In the genomic region with DNA sequence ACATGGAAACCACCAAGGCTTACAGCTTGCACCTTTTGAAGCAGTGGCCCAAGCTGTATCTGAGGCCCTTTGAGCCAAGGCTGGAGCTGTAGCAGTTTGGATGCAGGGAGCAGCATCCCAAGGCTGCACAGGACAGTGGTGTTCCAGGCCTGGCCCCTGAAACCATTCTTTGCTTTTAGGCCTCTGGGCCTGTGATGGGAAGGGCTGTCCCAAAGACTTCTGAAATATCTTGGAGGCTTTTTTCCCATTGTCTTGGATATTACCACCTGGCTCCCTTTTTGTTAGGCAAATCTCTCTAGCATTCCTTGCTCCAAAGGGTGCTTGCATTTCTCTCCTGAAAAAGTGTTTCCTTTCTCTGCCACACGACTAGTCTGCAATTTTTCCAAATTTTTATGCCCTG, we compare ENCODE assay signal across 24 cellular contexts.
DNase-seq lines count a peak whose midpoint lies in the region; ATAC-seq and TF ChIP-seq lines count a peak whose summit lies in the region.
"Had no signal": no experiment of that assay in that cellular context is flagged by ENCODE, and none has a peak within 500 bp of the region (broad histone marks: within the 10 kb centered on the region; RNA-seq: fewer than 3 reads in every experiment).

No MANE protein-coding gene starts in this region.

- H3K56ac ChIP-seq in H9 (ENCODE audit: insufficient read length, low read depth, low read length) (no peak overlapping the region), mesendoderm (ENCODE audit: low read length) (no peak overlapping the region)

- no peaks in the 10 kb centered on the region for H3K36me3 ChIP-seq in mesendoderm (ENCODE audit: control insufficient read depth, insufficient read depth, low read length)
- no peaks in the 10 kb centered on the region; the same call in 1 of the 2 replicates for H3K36me3 ChIP-seq in PC-3 (ENCODE audit: low read depth, low read length)
- H3K36me3 ChIP-seq: BLaER1, SJCRH30 had no signal

- intact Hi-C loops in activated T-helper 1 cell treated with anti-CD3 and anti-CD28 coated beads, Interleukin-12 subunit alpha, Interleukin-12 subunit beta, Interleukin-2, Interleukin-4 antibody, amounts not matched to agents 30 ng/mL and 10 ng/mL and 1 ng/mL, durations not matched to agents 14 hours and 24 hours and 36 hours (cut with micrococcal nuclease): no loop called here
- intact Hi-C loops in PC-3 (cut with micrococcal nuclease) (no loop called here), sciatic nerve (cut with DNase I) (no loop called here)

- H2BK120ac ChIP-seq in H9 (ENCODE audit: low read depth, low read length, poor library complexity, severe bottlenecking): peak overlapping the region; percentile 94
- H2BK120ac ChIP-seq in mesendoderm (ENCODE audit: low read depth, low read length): no peak overlapping the region

- H3K79me2 ChIP-seq in H9 (ENCODE audit: insufficient read depth, low read length) (no peaks in the 10 kb centered on the region), mesendoderm (ENCODE audit: control insufficient read depth, insufficient read depth, low read length) (no peaks in the 10 kb centered on the region), PC-3 (ENCODE audit: low read length) (0 out of 2 replicates have a peak, but pooled peaks cover 3% of the 10 kb centered on the region)

- H3K9me3 Mint-ChIP-seq in H9 (peaks cover 29% of the 10 kb centered on the region in 2 experiments), WTC11 (peaks cover 35% of the 10 kb centered on the region)
- peaks cover 4% of the 10 kb centered on the region for H3K9me3 Mint-ChIP-seq in activated T-helper 1 cell treated with anti-CD3 and anti-CD28 coated beads, Interleukin-12 subunit alpha, Interleukin-12 subunit beta, Interleukin-2, Interleukin-4 antibody, amounts not matched to agents 30 ng/mL and 10 ng/mL and 1 ng/mL, durations not matched to agents 14 hours and 24 hours and 36 hours

- peaks cover 6% of the 10 kb centered on the region; the same call in 1 of the 2 replicates for H3K4me1 ChIP-seq in H9 (ENCODE audit: insufficient read depth, low read length)
- H3K4me1 ChIP-seq in mesendoderm (ENCODE audit: control insufficient read depth, low read depth, low read length): no peaks in the 10 kb centered on the region
- no peaks in the 10 kb centered on the region for H3K4me1 ChIP-seq in PC-3 (ENCODE audit: insufficient read depth, low read length)
- H3K4me1 ChIP-seq: BLaER1, SJCRH30 had no signal

- H3K23me2 ChIP-seq in H9 (ENCODE audit: insufficient read length, low read depth, low read length, poor library complexity, severe bottlenecking): no peaks in the 10 kb centered on the region

- no TSS peak for BruUV-seq in PC-3 (replicated peaks; lab: Mats Ljungman, UMichigan)

- peak overlapping the region; percentile 83 for H2BK20ac ChIP-seq in H9 (ENCODE audit: low read depth, low read length, poor library complexity, severe bottlenecking)

- H2BK5ac ChIP-seq in H9 (ENCODE audit: insufficient read length, low read length): peak overlapping the region; percentile 57
- no peak overlapping the region for H2BK5ac ChIP-seq in mesendoderm (ENCODE audit: low read length)

- peak overlapping the region; percentile 78 to 98 (median 95) for H3K27ac Mint-ChIP-seq in H9
- H3K27ac Mint-ChIP-seq in WTC11: peak overlapping the region; percentile 98
- no peak overlapping the region for H3K27ac Mint-ChIP-seq in activated T-helper 1 cell treated with anti-CD3 and anti-CD28 coated beads, Interleukin-12 subunit alpha, Interleukin-12 subunit beta, Interleukin-2, Interleukin-4 antibody, amounts not matched to agents 30 ng/mL and 10 ng/mL and 1 ng/mL, durations not matched to agents 14 hours and 24 hours and 36 hours
- H3K27ac Mint-ChIP-seq: CD4-positive, CD25-positive, alpha-beta regulatory T cell had no signal

- H2AFZ ChIP-seq in H9 (ENCODE audit: low read length): peak overlapping the region; percentile 44
- H2AFZ ChIP-seq in PC-3 (ENCODE audit: low read length): no peak overlapping the region
- H2AFZ ChIP-seq: PC-9 had no signal

- H3K27ac ChIP-seq in H9 (ENCODE audit: insufficient read length, low read depth, low read length) (peak overlapping the region; percentile 98), mesendoderm (ENCODE audit: low read depth, low read length) (no peak overlapping the region), PC-3 (ENCODE audit: low read length) (no peak overlapping the region)
- H3K27ac ChIP-seq: BLaER1, PC-9, SJCRH30 had no signal

- peak; percentile 82 for DNase-seq in H9
- DNase-seq in WTC11 (ENCODE audit: low spot score): peak; percentile 59
- peak; percentile 71 for DNase-seq in iPS DF 4.7 (ENCODE audit: extremely low read depth, low spot score)
- DNase-seq in mesendoderm: peak; percentile 44
- no peak for DNase-seq in activated T-helper 1 cell treated with anti-CD3 and anti-CD28 coated beads, Interleukin-12 subunit alpha, Interleukin-12 subunit beta, Interleukin-2, Interleukin-4 antibody, amounts not matched to agents 30 ng/mL and 10 ng/mL and 1 ng/mL, durations not matched to agents 14 hours and 24 hours and 36 hours (ENCODE audit: low spot score)
- no peak for DNase-seq in PC-3
- no peak for DNase-seq in sciatic nerve (ENCODE audit: low spot score)
- DNase-seq: CD4-positive, CD25-positive, alpha-beta regulatory T cell; HCEC 1CT; Karpas-422; NCI-H1092 treated with DMSO at 0.1 percent for 48 hours; NCI-H1436; NCI-H187; NCI-H2081 treated with DMSO at 0.1 percent for 48 hours; NCI-H2171; NCI-H345; NCI-H510A treated with DMSO at 0.1 percent for 48 hours; PC-9; SJCRH30 had no signal

- no peak overlapping the region for H3K4ac ChIP-seq in H9 (ENCODE audit: low read depth, low read length)
- no peak overlapping the region for H3K4ac ChIP-seq in mesendoderm (ENCODE audit: low read depth, low read length)

- peak overlapping the region; percentile 32 for H3K14ac ChIP-seq in H9 (ENCODE audit: insufficient read depth, low read length)

- no peak overlapping the region for H3K4me3 ChIP-seq in mesendoderm (ENCODE audit: low read length)
- no peak overlapping the region for H3K4me3 ChIP-seq in PC-3 (ENCODE audit: low read length)
- H3K4me3 ChIP-seq: BLaER1, PC-9, SJCRH30 had no signal

- H4K8ac ChIP-seq in H9 (replicated peaks; ENCODE audit: insufficient read length, low read depth, low read length): no peak overlapping the region
- H4K8ac ChIP-seq in mesendoderm (ENCODE audit: low read depth, low read length): no peak overlapping the region

- H3K4me1 Mint-ChIP-seq in H9: peaks cover 29 to 42% of the 10 kb centered on the region in 2 experiments
- H3K4me1 Mint-ChIP-seq in WTC11: peaks cover 50% of the 10 kb centered on the region
- H3K4me1 Mint-ChIP-seq in activated T-helper 1 cell treated with anti-CD3 and anti-CD28 coated beads, Interleukin-12 subunit alpha, Interleukin-12 subunit beta, Interleukin-2, Interleukin-4 antibody, amounts not matched to agents 30 ng/mL and 10 ng/mL and 1 ng/mL, durations not matched to agents 14 hours and 24 hours and 36 hours (ENCODE audit: low read depth): no peaks in the 10 kb centered on the region
- H3K4me1 Mint-ChIP-seq: CD4-positive, CD25-positive, alpha-beta regulatory T cell had no signal

- H3K4me2 ChIP-seq in H9 (ENCODE audit: insufficient read depth, insufficient read length, low read length): peak overlapping the region; percentile 41
- no peak overlapping the region for H3K4me2 ChIP-seq in mesendoderm (ENCODE audit: low read length)
- H3K4me2 ChIP-seq in PC-3 (ENCODE audit: low read length): no peak overlapping the region
- H3K4me2 ChIP-seq: BLaER1, PC-9 had no signal

- H3K27me3 ChIP-seq in H9 (ENCODE audit: insufficient read depth, low read length): no peaks in the 10 kb centered on the region
- H3K27me3 ChIP-seq in mesendoderm (ENCODE audit: insufficient read depth, low read length, poor library complexity): no peaks in the 10 kb centered on the region
- H3K27me3 ChIP-seq in PC-3 (ENCODE audit: low read length): no peaks in the 10 kb centered on the region
- H3K27me3 ChIP-seq: BLaER1, SJCRH30 had no signal

- no peaks in the 10 kb centered on the region for H3F3A ChIP-seq in PC-3 (ENCODE audit: low read length, unreplicated experiment)

- CTCF ChIA-PET in WTC11 (lab: Charles Lee): interaction anchor here (1.3 kb wide), 1 partner anchor 65 kb away, joined by 4 read pairs; no protein-coding TSS in a partner anchor
- CTCF ChIA-PET in PC-3 (lab: Charles Lee): no interaction called here

- POLR2A ChIA-PET in WTC11 (lab: Charles Lee): no interaction called here
- POLR2A ChIA-PET in PC-3 (lab: Charles Lee; ENCODE audit: unreplicated experiment): no interaction called here

- H3K79me1 ChIP-seq in H9 (ENCODE audit: insufficient read depth, low read depth, low read length, poor library complexity, severe bottlenecking) (no peaks in the 10 kb centered on the region), mesendoderm (ENCODE audit: low read length) (no peaks in the 10 kb centered on the region)

- peak overlapping the region; percentile 89 for H2BK12ac ChIP-seq in H9 (ENCODE audit: insufficient read length, low read depth, low read length)

- TF ChIP-seq CTCF in H9 (conservative IDR thresholded peaks at IDR 0.05) (no peak), WTC11 (IDR thresholded peaks at IDR 0.05) (no peak), PC-3 (conservative IDR thresholded peaks at IDR 0.05; ENCODE audit: low read depth, low read length) (no peak)

- H3T11ph ChIP-seq in H9 (ENCODE audit: low read length): no peak overlapping the region

- no CpG with 5 or more reads among the region's 1 CpG for WGBS in H9 (ENCODE audit: extremely low coverage, insufficient read length, low lambda C conversion rate)
- no CpG with 5 or more reads among the region's 1 CpG for WGBS in mesendoderm (ENCODE audit: extremely low coverage, insufficient coverage, low lambda C conversion rate)

- H3K18ac ChIP-seq in H9 (ENCODE audit: insufficient read length, low read depth, low read length) (peak overlapping the region; percentile 68), mesendoderm (ENCODE audit: low read length) (no peak overlapping the region)

- no peaks in the 10 kb centered on the region; the same call in 1 of the 2 replicates for H3K27me3 Mint-ChIP-seq in H9 (ENCODE audit: low read depth)
- peaks cover 4% of the 10 kb centered on the region; the same call in 1 of the 2 replicates for H3K27me3 Mint-ChIP-seq in WTC11 (ENCODE audit: low read depth)
- no peaks in the 10 kb centered on the region for H3K27me3 Mint-ChIP-seq in activated T-helper 1 cell treated with anti-CD3 and anti-CD28 coated beads, Interleukin-12 subunit alpha, Interleukin-12 subunit beta, Interleukin-2, Interleukin-4 antibody, amounts not matched to agents 30 ng/mL and 10 ng/mL and 1 ng/mL, durations not matched to agents 14 hours and 24 hours and 36 hours (ENCODE audit: insufficient read depth)

- H3K4me3 Mint-ChIP-seq in H9: no peak overlapping the region
- H3K4me3 Mint-ChIP-seq in WTC11: peak overlapping the region; percentile 15
- H3K4me3 Mint-ChIP-seq in activated T-helper 1 cell treated with anti-CD3 and anti-CD28 coated beads, Interleukin-12 subunit alpha, Interleukin-12 subunit beta, Interleukin-2, Interleukin-4 antibody, amounts not matched to agents 30 ng/mL and 10 ng/mL and 1 ng/mL, durations not matched to agents 14 hours and 24 hours and 36 hours: no peak overlapping the region
- H3K4me3 Mint-ChIP-seq: CD4-positive, CD25-positive, alpha-beta regulatory T cell had no signal

- H2AK5ac ChIP-seq in H9 (ENCODE audit: insufficient read length, low read length) (no peak overlapping the region), mesendoderm (ENCODE audit: low read length) (no peak overlapping the region)

- H4K20me1 ChIP-seq in H9 (ENCODE audit: control insufficient read depth, insufficient read depth, insufficient read length) (no peaks in the 10 kb centered on the region), PC-3 (ENCODE audit: low read length) (no peaks in the 10 kb centered on the region)
- H4K20me1 ChIP-seq: BLaER1 had no signal

- H3K9ac ChIP-seq in H9 (ENCODE audit: extremely low read depth, insufficient read length, low read length) (no peak overlapping the region), mesendoderm (ENCODE audit: low read length) (no peak overlapping the region), PC-3 (ENCODE audit: low read length) (no peak overlapping the region)
- H3K9ac ChIP-seq: BLaER1 had no signal

- H4K5ac ChIP-seq in H9 (ENCODE audit: insufficient read length, low read depth, low read length): no peak overlapping the region
- H4K5ac ChIP-seq in mesendoderm (ENCODE audit: low read length): no peak overlapping the region

- H3K23ac ChIP-seq in H9 (ENCODE audit: insufficient read length, low read depth, low read length) (no peak overlapping the region), mesendoderm (ENCODE audit: low read length) (no peak overlapping the region)

- ATAC-seq in WTC11 (peak; percentile 97), PC-3 (no peak), HG03045 (IDR thresholded peaks at IDR 0.05; ENCODE audit: unreplicated experiment) (no peak), sciatic nerve (no peak)
- ATAC-seq: HepG2, Right ventricle myocardium inferior, SK-N-SH treated with all-trans-retinoic acid at 6 μM for 48 hours had no signal

- peak overlapping the region; percentile 94 for H4K91ac ChIP-seq in H9 (ENCODE audit: insufficient read length, low read depth, low read length)

- no peaks in the 10 kb centered on the region for H3K9me2 ChIP-seq in PC-3 (replicated peaks; ENCODE audit: low read length)

- peaks cover 13 to 41% (median 19%) of the 10 kb centered on the region in 3 experiments for H3K36me3 Mint-ChIP-seq in H9 (ENCODE audit: insufficient read depth in 1 of 3, low read depth in 3 of 3)
- H3K36me3 Mint-ChIP-seq in WTC11: peaks cover 41% of the 10 kb centered on the region
- no peaks in the 10 kb centered on the region for H3K36me3 Mint-ChIP-seq in activated T-helper 1 cell treated with anti-CD3 and anti-CD28 coated beads, Interleukin-12 subunit alpha, Interleukin-12 subunit beta, Interleukin-2, Interleukin-4 antibody, amounts not matched to agents 30 ng/mL and 10 ng/mL and 1 ng/mL, durations not matched to agents 14 hours and 24 hours and 36 hours (ENCODE audit: low read depth)
- H3K36me3 Mint-ChIP-seq: CD4-positive, CD25-positive, alpha-beta regulatory T cell had no signal

- no peaks in the 10 kb centered on the region for H3K9me3 ChIP-seq in H9 (ENCODE audit: control insufficient read depth, low read depth, low read length)
- no peaks in the 10 kb centered on the region for H3K9me3 ChIP-seq in PC-3 (ENCODE audit: low read length)
- H3K9me3 ChIP-seq: SJCRH30 had no signal

- H2BK15ac ChIP-seq in H9 (ENCODE audit: low read depth, low read length) (no peak overlapping the region), mesendoderm (replicated peaks; ENCODE audit: low read depth) (no peak overlapping the region)

Comparison
In these comparisons a context has a peak if more than half of its experiments do, and no peak if none do; other contexts are left out.
1. DNase-seq: peak in H9 (single experiment), WTC11 (single experiment), iPS DF 4.7 (single experiment) and mesendoderm (single experiment); none in activated T-helper 1 cell treated with anti-CD3 and anti-CD28 coated beads, Interleukin-12 subunit alpha, Interleukin-12 subunit beta, Interleukin-2, Interleukin-4 antibody, amounts not matched to agents 30 ng/mL and 10 ng/mL and 1 ng/mL, durations not matched to agents 14 hours and 24 hours and 36 hours (single experiment), PC-3 (single experiment) and sciatic nerve (single experiment).